27 cellular contexts compared by ENCODE assay signal in the genomic region with DNA sequence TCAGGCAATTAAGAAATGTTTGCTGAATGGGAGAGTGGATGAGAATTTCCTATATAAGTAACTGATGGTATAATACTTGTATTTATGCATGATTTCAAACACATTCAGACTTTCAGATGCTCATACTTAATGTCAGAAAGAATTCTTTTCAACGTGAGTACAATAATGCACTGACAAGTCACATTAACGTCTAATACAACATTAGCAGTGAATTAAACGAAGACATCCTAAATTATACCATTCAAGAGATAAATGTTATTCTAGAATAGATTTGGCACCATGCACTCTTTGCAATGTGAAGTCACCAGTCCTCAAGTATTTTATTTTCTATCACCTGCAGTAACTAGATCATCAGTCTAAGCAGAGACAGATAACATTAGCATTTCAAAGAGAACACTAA.
"Had no signal": no experiment of that assay in that cellular context is flagged by ENCODE, and none has a peak within 500 bp of the region (broad histone marks: within the 10 kb centered on the region; RNA-seq: fewer than 3 reads in every experiment).

No MANE protein-coding gene starts in this region.

- ATAC-seq: stimulated activated effector memory CD8-positive, alpha-beta T cell treated with anti-CD3 and anti-CD28 coated beads, Interleukin-12 subunit alpha, Interleukin-12 subunit beta, amount 100 ng/mL, for 72 hours; stimulated activated memory B cell treated with anti-CD40 and anti-IgM and Interleukin-4, amounts not matched to agents 10 μg/mL and 1 μg/mL and 100 μg/mL, for 72 hours; stimulated activated naive B cell treated with anti-CD40 and anti-IgM and Interleukin-4, amounts not matched to agents 10 μg/mL and 1 μg/mL and 100 μg/mL, for 72 hours; stimulated activated naive CD8-positive, alpha-beta T cell treated with anti-CD3 and anti-CD28 coated beads, Interleukin-15, amount 100 ng/mL, for 72 hours; stimulated activated naive CD8-positive, alpha-beta T cell treated with anti-CD3 and anti-CD28 coated beads, Interleukin-15, Interleukin-2, amounts not matched to agents 100 U/mL and 50 U/mL, for 24 hours; upper lobe of right lung had no signal

- H3K4me1 ChIP-seq: stomach, suprapubic skin, testis, thyroid gland, tibial artery, tibial nerve, transverse colon, upper lobe of left lung, upper lobe of right lung, uterus, vagina had no signal

- H3K27ac ChIP-seq: stomach, suprapubic skin, testis, thoracic aorta, thyroid gland, tibial artery, tibial nerve, transverse colon, upper lobe of left lung, upper lobe of right lung, uterus, vagina had no signal

- H3K9me3 ChIP-seq: testis, thyroid gland, tibial artery, transverse colon, upper lobe of right lung, uterus, vagina had no signal

- FAIRE-seq: urothelium cell line had no signal

- H3K27me3 ChIP-seq: stomach, suprapubic skin, testis, thyroid gland, tibial artery, tibial nerve, transverse colon, upper lobe of left lung, upper lobe of right lung, uterus, vagina had no signal

- DNase-seq: stimulated activated CD4-positive, alpha-beta T cell treated with anti-CD3 and anti-CD28 coated beads, Interleukin-2, amount 100 ng/mL, for 48 hours; stimulated activated CD4-positive, alpha-beta T cell treated with anti-CD3 and anti-CD28 coated beads, Interleukin-4, amount 100 ng/mL, for 1 hour; stimulated activated CD4-positive, alpha-beta T cell treated with anti-CD3 and anti-CD28 coated beads, Interleukin-4, amount 100 ng/mL, for 24 hours; stimulated activated CD4-positive, alpha-beta T cell treated with anti-CD3 and anti-CD28 coated beads, Interleukin-4, amount 100 ng/mL, for 4 hours; stimulated activated CD8-positive, alpha-beta memory T cell treated with anti-CD3 and anti-CD28 coated beads, Interleukin-4, amount 100 ng/mL, for 48 hours; stimulated activated naive B cell treated with anti-CD40 and anti-IgM and Interleukin-4, amounts not matched to agents 10 μg/mL and 1 μg/mL and 100 μg/mL, for 72 hours; stimulated activated naive CD4-positive, alpha-beta T cell; stimulated activated naive CD4-positive, alpha-beta T cell treated with Interleukin-2 at 50 U/mL for 16 hours; stimulated activated naive CD8-positive, alpha-beta T cell treated with anti-CD3 and anti-CD28 coated beads, Interleukin-15, amount 100 ng/mL, for 72 hours; stimulated activated naive CD8-positive, alpha-beta T cell treated with anti-CD3 and anti-CD28 coated beads, Interleukin-15, Interleukin-2, amounts not matched to agents 100 U/mL and 50 U/mL, for 24 hours; stomach; substantia nigra; testis; thyroid gland; tibial artery; transverse colon; trophoblast cell; upper lobe of left lung; upper lobe of right lung; uterus had no signal

- H3K36me3 ChIP-seq: stomach, suprapubic skin, thoracic aorta, thyroid gland, tibial artery, tibial nerve, transverse colon, upper lobe of left lung, upper lobe of right lung, uterus, vagina had no signal

- H3K4me3 ChIP-seq: stomach, suprapubic skin, testis, thoracic aorta, thyroid gland, tibial artery, tibial nerve, transverse colon, upper lobe of left lung, upper lobe of right lung, uterus, vagina had no signal
